14 cellular contexts compared by ENCODE assay signal in the genomic region with DNA sequence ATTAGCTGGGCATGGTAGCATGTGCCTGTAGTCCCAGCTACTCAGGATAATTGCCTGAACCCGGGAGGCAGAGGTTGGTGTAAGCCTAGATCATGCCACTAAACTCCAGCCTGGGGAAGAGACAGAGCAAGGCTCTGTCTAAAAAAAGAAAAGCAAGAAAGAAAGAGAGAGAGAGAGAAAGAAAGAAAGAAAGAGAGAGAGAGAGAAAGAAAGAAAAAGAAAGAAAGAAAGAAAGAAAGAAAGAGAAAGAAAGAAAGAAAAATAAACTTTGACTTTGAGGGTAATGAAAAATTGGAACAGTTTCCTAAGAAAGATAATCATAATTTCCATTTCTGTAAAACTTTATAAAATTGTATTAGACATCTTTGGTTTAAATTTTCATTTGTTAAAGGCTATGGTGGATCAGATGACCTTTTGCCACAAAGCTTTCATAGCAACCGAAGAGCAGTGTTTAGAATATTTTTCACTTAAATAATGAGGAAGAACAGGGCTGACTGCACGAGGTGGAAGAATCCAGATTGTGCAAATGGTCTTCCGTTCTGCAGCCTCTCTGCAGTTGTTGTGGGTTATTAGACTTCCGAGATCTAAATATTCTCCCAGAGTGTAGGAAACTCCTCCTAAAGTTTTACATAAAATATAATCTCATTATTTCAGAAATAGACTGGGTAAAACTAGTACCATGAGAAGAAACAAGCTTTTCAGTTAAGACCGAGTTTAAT. TPM values are rescaled to one million over a fixed set of nuclear protein-coding genes. Genes with fewer than 3 reads are reported as not detected.
DNase-seq lines count a peak whose midpoint lies in the region; ATAC-seq and TF ChIP-seq lines count a peak whose summit lies in the region.
"Had no signal": no experiment of that assay in that cellular context is flagged by ENCODE, and none has a peak within 500 bp of the region (broad histone marks: within the 10 kb centered on the region; RNA-seq: fewer than 3 reads in every experiment).

No MANE protein-coding gene starts in this region.

- H3K27ac ChIP-seq in spleen = peak overlapping the region in 7 of 8 donors; percentile 63 to 89 (median 81)
- H3K27ac ChIP-seq: ovary had no signal

- peak overlapping the region; percentile 66 for H3K27ac Mint-ChIP-seq in activated CD8-positive, alpha-beta T cell treated with anti-CD3 and anti-CD28 coated beads for 36 hours
- no peak overlapping the region for H3K27ac Mint-ChIP-seq in activated CD8-positive, alpha-beta T cell treated with anti-CD3 and anti-CD28 coated beads, Interleukin-2, amount 10 ng/mL, durations not matched to agents 7 days and 5 days

- no peak for TF ChIP-seq POLR2A in spleen (IDR thresholded peaks at IDR 0.05)

- CTCF ChIA-PET in activated CD8-positive, alpha-beta T cell treated with anti-CD3 and anti-CD28 coated beads for 36 hours (lab: Charles Lee) = interaction anchor here (1.0 kb wide), 1 partner anchor 10 kb away, joined by 3 read pairs; no protein-coding TSS in a partner anchor
- CTCF ChIA-PET in activated CD8-positive, alpha-beta T cell treated with anti-CD3 and anti-CD28 coated beads, Interleukin-2, amount 10 ng/mL, durations not matched to agents 7 days and 5 days (lab: Charles Lee) = no interaction called here

- ATAC-seq in activated CD8-positive, alpha-beta T cell treated with anti-CD3 and anti-CD28 coated beads for 36 hours = no peak
- ATAC-seq in activated CD8-positive, alpha-beta T cell treated with anti-CD3 and anti-CD28 coated beads, Interleukin-2, amount 10 ng/mL, durations not matched to agents 7 days and 5 days = no peak
- no peak for ATAC-seq in HG03354 (IDR thresholded peaks at IDR 0.05; ENCODE audit: poor library complexity, severe bottlenecking, unreplicated experiment)
- ATAC-seq: esophagus mucosa had no signal

- H3K9me3 ChIP-seq in spleen = no peaks in the 10 kb centered on the region
- H3K9me3 ChIP-seq: ovary had no signal

- peaks cover 26% of the 10 kb centered on the region for H3K4me1 Mint-ChIP-seq in activated CD8-positive, alpha-beta T cell treated with anti-CD3 and anti-CD28 coated beads for 36 hours (ENCODE audit: low read depth)
- H3K4me1 Mint-ChIP-seq in activated CD8-positive, alpha-beta T cell treated with anti-CD3 and anti-CD28 coated beads, Interleukin-2, amount 10 ng/mL, durations not matched to agents 7 days and 5 days (ENCODE audit: low read depth) = peaks cover 21% of the 10 kb centered on the region

- no peaks in the 10 kb centered on the region for H3K36me3 ChIP-seq in spleen
- H3K36me3 ChIP-seq: ovary had no signal

- H3K4me1 ChIP-seq in spleen = peaks cover 16 to 75% (median 60%) of the 10 kb centered on the region in 6 donors

- POLR2A ChIA-PET in activated CD8-positive, alpha-beta T cell treated with anti-CD3 and anti-CD28 coated beads for 36 hours (lab: Charles Lee) = no interaction called here
- POLR2A ChIA-PET in activated CD8-positive, alpha-beta T cell treated with anti-CD3 and anti-CD28 coated beads, Interleukin-2, amount 10 ng/mL, durations not matched to agents 7 days and 5 days (lab: Charles Lee) = no interaction called here

- no peak overlapping the region for H3K4me3 Mint-ChIP-seq in activated CD8-positive, alpha-beta T cell treated with anti-CD3 and anti-CD28 coated beads for 36 hours
- no peak overlapping the region for H3K4me3 Mint-ChIP-seq in activated CD8-positive, alpha-beta T cell treated with anti-CD3 and anti-CD28 coated beads, Interleukin-2, amount 10 ng/mL, durations not matched to agents 7 days and 5 days

- no peaks in the 10 kb centered on the region for H3K27me3 ChIP-seq in spleen (replicated peaks in 1 of 7)
- H3K27me3 ChIP-seq: ovary had no signal

- peaks cover 3% of the 10 kb centered on the region for H3K27me3 Mint-ChIP-seq in activated CD8-positive, alpha-beta T cell treated with anti-CD3 and anti-CD28 coated beads for 36 hours
- H3K27me3 Mint-ChIP-seq in activated CD8-positive, alpha-beta T cell treated with anti-CD3 and anti-CD28 coated beads, Interleukin-2, amount 10 ng/mL, durations not matched to agents 7 days and 5 days (ENCODE audit: low read depth) = peaks cover 2% of the 10 kb centered on the region

- DNase-seq in activated CD8-positive, alpha-beta T cell treated with anti-CD3 and anti-CD28 coated beads for 36 hours = no peak
- DNase-seq in activated CD8-positive, alpha-beta T cell treated with anti-CD3 and anti-CD28 coated beads, Interleukin-2, amount 10 ng/mL, durations not matched to agents 7 days and 5 days = no peak
- peak; percentile 87 for DNase-seq in NOMO-1 treated with dmso at 0.1 percent for 144 hours (lab: John Stamatoyannopoulos, UW; ENCODE audit: unreplicated experiment)
- peak; percentile 41 for DNase-seq in fibroblast of pulmonary artery (ENCODE audit: low read depth)
- no peak for DNase-seq in spleen
- no peak for DNase-seq in NCI-H1417 (lab: John Stamatoyannopoulos, UW)
- no peak for DNase-seq in A172 (ENCODE audit: low spot score)
- DNase-seq: activated CD8-positive, alpha-beta memory T cell treated with anti-CD3 and anti-CD28 coated beads, Interleukin-2, amount 50 U/mL, for 4 hours; EL; H7; NCI-H748 treated with DMSO at 0.1 percent for 48 hours; ovary had no signal

- intact Hi-C loops in activated CD8-positive, alpha-beta T cell treated with anti-CD3 and anti-CD28 coated beads for 36 hours (cut with micrococcal nuclease) = no loop called here
- intact Hi-C loops in spleen (cut with DNase I; ENCODE audit: low total_unique reads) = no loop called here

- H3K9me3 Mint-ChIP-seq in activated CD8-positive, alpha-beta T cell treated with anti-CD3 and anti-CD28 coated beads for 36 hours = no peaks in the 10 kb centered on the region
- H3K9me3 Mint-ChIP-seq in activated CD8-positive, alpha-beta T cell treated with anti-CD3 and anti-CD28 coated beads, Interleukin-2, amount 10 ng/mL, durations not matched to agents 7 days and 5 days (ENCODE audit: insufficient read depth) = no peaks in the 10 kb centered on the region

- H3K36me3 Mint-ChIP-seq in activated CD8-positive, alpha-beta T cell treated with anti-CD3 and anti-CD28 coated beads for 36 hours (ENCODE audit: low read depth) = no peaks in the 10 kb centered on the region
- no peaks in the 10 kb centered on the region for H3K36me3 Mint-ChIP-seq in activated CD8-positive, alpha-beta T cell treated with anti-CD3 and anti-CD28 coated beads, Interleukin-2, amount 10 ng/mL, durations not matched to agents 7 days and 5 days (ENCODE audit: low read depth)

- peak; percentile 45 for TF ChIP-seq CTCF in activated CD8-positive, alpha-beta T cell treated with anti-CD3 and anti-CD28 coated beads for 36 hours (IDR thresholded peaks at IDR 0.05)
- TF ChIP-seq CTCF in fibroblast of pulmonary artery (IDR thresholded peaks at IDR 0.05; ENCODE audit: low read length, missing control alignments) = no peak
- no peak for TF ChIP-seq CTCF in spleen (IDR thresholded peaks at IDR 0.05 in 8 of 11, conservative IDR thresholded peaks at IDR 0.05 in 3 of 11)

- H3K4me3 ChIP-seq in fibroblast of pulmonary artery (replicated peaks; ENCODE audit: low read depth, low read length) (no peak overlapping the region), spleen (peak overlapping the region in 1 of 8 donors; percentile 39)
- H3K4me3 ChIP-seq: ovary had no signal

- WGBS in spleen, 5 donors = 28 to 48% (median 32%) methylated on average over 6 of the region's 6 CpGs

RNA-seq across cellular contexts. Expression of a gene that starts 55.9 kb away (rescaled TPM):
- under 1 TPM; 0.13 to 0.74 TPM for total RNA-seq in activated CD8-positive, alpha-beta T cell treated with anti-CD3 and anti-CD28 coated beads for 36 hours
- total RNA-seq in activated CD8-positive, alpha-beta T cell treated with anti-CD3 and anti-CD28 coated beads, Interleukin-2, amount 10 ng/mL, durations not matched to agents 7 days and 5 days = under 1 TPM; 0.60 to 0.66 TPM
- total RNA-seq in spleen = 100 to 1,000 TPM in 1 of 7 donors, 10 to 100 TPM in 6; 62.6 to 164 (median 91.6) TPM
- polyA plus RNA-seq in spleen = 10 to 100 TPM in 1 of 3 donors, 1 to 10 TPM in 2; 6.0 to 12.8 (median 7.4) TPM
- total RNA-seq in A172 (2014; rRNA removed; shearing (Covaris generic)) = 2.8 and 4.9 TPM in 2 replicates

Comparison
In these comparisons a context has a peak if more than half of its experiments do, and no peak if none do; other contexts are left out.
1. DNase-seq: peak in NOMO-1 treated with dmso at 0.1 percent for 144 hours (single experiment) and fibroblast of pulmonary artery (single experiment); none in activated CD8-positive, alpha-beta T cell treated with anti-CD3 and anti-CD28 coated beads for 36 hours (single experiment), activated CD8-positive, alpha-beta T cell treated with anti-CD3 and anti-CD28 coated beads, Interleukin-2, amount 10 ng/mL, durations not matched to agents 7 days and 5 days (single experiment), spleen (single experiment), NCI-H1417 (0 of 3) and A172 (single experiment).
2. RNA of a gene that starts 55.9 kb away (total RNA-seq): 62.6 to 164 TPM in spleen; 2.8 to 4.9 TPM in A172, 0.13 to 0.74 TPM in activated CD8-positive, alpha-beta T cell treated with anti-CD3 and anti-CD28 coated beads for 36 hours and 0.60 to 0.66 TPM in activated CD8-positive, alpha-beta T cell treated with anti-CD3 and anti-CD28 coated beads, Interleukin-2, amount 10 ng/mL, durations not matched to agents 7 days and 5 days; every median in the first group is over 10 times any median in the second.